Comparison of ENCODE assay signal across 9 cellular contexts in the genomic region with DNA sequence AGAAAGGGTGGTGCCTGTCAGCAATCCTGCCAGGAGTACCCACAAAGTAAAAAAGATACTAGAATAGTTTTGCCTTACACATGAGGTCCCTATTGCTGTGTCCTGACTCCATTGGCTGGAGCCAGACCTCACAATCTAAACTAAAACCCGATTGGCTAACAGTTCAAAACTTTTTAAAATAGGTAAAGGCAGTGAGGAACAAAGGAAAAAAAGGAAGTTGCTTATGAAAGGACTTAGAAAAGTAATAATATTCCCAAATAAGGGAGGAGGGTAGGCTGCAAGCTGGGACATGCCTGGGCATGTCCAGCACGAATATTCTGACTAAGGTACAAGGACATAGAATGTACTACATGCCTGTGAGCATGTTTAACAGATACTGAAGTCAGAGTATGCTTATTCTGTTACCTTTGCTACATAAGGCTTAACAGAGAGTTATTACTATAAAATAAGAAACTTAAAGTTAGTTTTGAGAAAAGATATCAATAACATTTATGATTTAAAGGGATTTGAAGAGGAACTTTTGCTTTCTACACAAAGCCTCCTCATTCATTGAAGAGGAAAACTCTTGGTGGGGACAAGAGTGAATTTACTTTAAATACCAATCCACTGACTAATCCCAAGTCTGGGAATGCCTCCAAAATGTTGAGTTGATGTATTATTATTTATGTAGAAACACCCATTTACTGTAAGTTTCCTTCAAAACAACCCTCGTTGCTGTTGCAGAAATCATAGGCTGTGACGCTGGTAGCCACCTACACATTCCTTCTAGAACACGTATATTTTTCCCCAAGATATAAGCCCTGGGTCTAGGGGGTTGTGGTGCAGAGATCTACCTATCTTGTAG. TPM values are rescaled to one million over a fixed set of nuclear protein-coding genes. Genes with fewer than 3 reads are reported as not detected.
DNase-seq lines count a peak whose midpoint lies in the region; ATAC-seq, FAIRE-seq and TF ChIP-seq lines count a peak whose summit lies in the region.
"Had no signal": no experiment of that assay in that cellular context is flagged by ENCODE, and none has a peak within 500 bp of the region (broad histone marks: within the 10 kb centered on the region; RNA-seq: fewer than 3 reads in every experiment).

No MANE protein-coding gene starts in this region.

- H3K4me1 Mint-ChIP-seq in activated T-cell treated with anti-CD3 and anti-CD28 coated beads, Interleukin-2, amount 50 U/mL, for 72 hours (ENCODE audit: low read depth), result peaks cover 29% of the 10 kb centered on the region

- no peaks in the 10 kb centered on the region for H3K9me3 Mint-ChIP-seq in activated T-cell treated with anti-CD3 and anti-CD28 coated beads, Interleukin-2, amount 50 U/mL, for 72 hours

- in situ Hi-C loops in astrocyte of the cerebellum (cut with HindIII; ENCODE audit: low sequenced_read_pairs), result no loop called here

- TF ChIP-seq CTCF in astrocyte of the cerebellum (IDR thresholded peaks at IDR 0.05; ENCODE audit: low read depth, low read length, missing control alignments), result no peak

- peaks cover 0 to 1% of the 10 kb centered on the region in 2 donors for H3K36me3 Mint-ChIP-seq in activated T-cell treated with anti-CD3 and anti-CD28 coated beads, Interleukin-2, amount 50 U/mL, for 72 hours (ENCODE audit: insufficient read depth in 2 of 2)

- peaks cover 18% of the 10 kb centered on the region for H3K27me3 Mint-ChIP-seq in activated T-cell treated with anti-CD3 and anti-CD28 coated beads, Interleukin-2, amount 50 U/mL, for 72 hours (ENCODE audit: low read depth)

- H3K27ac Mint-ChIP-seq in activated T-cell treated with anti-CD3 and anti-CD28 coated beads, Interleukin-2, amount 50 U/mL, for 72 hours, result peak overlapping the region; percentile 47

- ATAC-seq in activated T-cell treated with anti-CD3 and anti-CD28 coated beads, Interleukin-2, amount 50 U/mL, for 72 hours (replicated peaks in 1 of 2), result peak; percentile 36 to 44
- no peak for ATAC-seq in GM18858 (IDR thresholded peaks at IDR 0.05; ENCODE audit: unreplicated experiment)

- no peak for DNase-seq in activated T-cell treated with anti-CD3 and anti-CD28 coated beads, Interleukin-2, amount 50 U/mL, for 72 hours
- DNase-seq in activated T-cell treated with anti-CD3 and anti-CD28 coated beads for 4 hours (no peak), astrocyte of the cerebellum (ENCODE audit: low read depth) (peak; percentile 98), kidney glomerular epithelial cell (lab: John Stamatoyannopoulos, UW) (peak; percentile 95), urothelium cell line (ENCODE audit: low spot score) (peak; percentile 66), NCI-H345 treated with DMSO at 0.1 percent for 48 hours (lab: John Stamatoyannopoulos, UW; ENCODE audit: unreplicated experiment) (no peak), 8988T (no peak)
- DNase-seq: DND-41 had no signal

- H3K4me3 ChIP-seq in astrocyte of the cerebellum (ENCODE audit: low read depth, low read length), result no peak overlapping the region

- no peak overlapping the region for H3K4me3 Mint-ChIP-seq in activated T-cell treated with anti-CD3 and anti-CD28 coated beads, Interleukin-2, amount 50 U/mL, for 72 hours

- no peak for FAIRE-seq in urothelium cell line (lab: Jason Lieb, UNC)

RNA-seq across cellular contexts. Expression of gene MTHFD1L, which starts 8.2 kb away (rescaled TPM):
- total RNA-seq in activated T-cell treated with anti-CD3 and anti-CD28 coated beads, Interleukin-2, amount 50 U/mL, for 72 hours, result 100 to 1,000 TPM; 138 to 155 TPM

Comparison
In these comparisons a context has a peak if more than half of its experiments do, and no peak if none do; other contexts are left out.
1. DNase-seq: peak in astrocyte of the cerebellum (single experiment), kidney glomerular epithelial cell (single experiment) and urothelium cell line (single experiment); none in activated T-cell treated with anti-CD3 and anti-CD28 coated beads, Interleukin-2, amount 50 U/mL, for 72 hours (0 of 2), activated T-cell treated with anti-CD3 and anti-CD28 coated beads for 4 hours (single experiment), NCI-H345 treated with DMSO at 0.1 percent for 48 hours (single experiment) and 8988T (single experiment).